ENCODE assay signal across 1 cellular context in the genomic region with DNA sequence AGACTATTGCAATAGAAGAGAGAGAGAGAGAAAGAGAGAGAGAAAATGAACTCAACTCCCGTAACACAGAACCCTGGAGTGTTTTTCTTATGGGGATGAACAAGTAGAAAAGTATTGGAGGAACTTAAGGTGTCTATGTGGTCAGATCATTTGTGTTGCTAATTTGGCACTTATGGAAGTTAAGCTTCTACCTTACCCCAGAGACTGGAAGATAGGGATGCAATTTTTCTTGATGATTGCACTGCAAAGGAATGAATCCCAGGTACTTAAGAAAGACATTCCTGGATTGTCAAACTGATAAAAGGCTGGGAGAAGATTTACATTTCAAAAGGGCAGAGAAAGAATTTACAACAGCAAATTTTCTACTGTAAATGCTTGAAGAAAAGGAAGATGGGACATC.
A peak's percentile ranks its signal among the peaks of the same experiment; 100 is the strongest.
TF ChIP-seq lines count a peak whose summit lies in the region.

No MANE protein-coding gene starts in this region.

TF ChIP-seq in H1, 55 proteins besides CTCF, POLR2A, EP300 and RAD21 (continued from another document):
- TF ChIP-seq TEAD4 (IDR thresholded peaks at IDR 0.05; ENCODE audit: low read depth, low read length) (0 out of 2 replicates have a peak, but pooled peaks have one; percentile 14), JUND (IDR thresholded peaks at IDR 0.05; ENCODE audit: low read length) (0 out of 2 replicates have a peak, but pooled peaks have one; percentile 47), POU5F1 (IDR thresholded peaks at IDR 0.05; ENCODE audit: low read depth, low read length) (peak; percentile 27; the same call in 1 of the 2 replicates), TAF1 (IDR thresholded peaks at IDR 0.05; ENCODE audit: low read depth, low read length) (no peak)
